In the genomic region with DNA sequence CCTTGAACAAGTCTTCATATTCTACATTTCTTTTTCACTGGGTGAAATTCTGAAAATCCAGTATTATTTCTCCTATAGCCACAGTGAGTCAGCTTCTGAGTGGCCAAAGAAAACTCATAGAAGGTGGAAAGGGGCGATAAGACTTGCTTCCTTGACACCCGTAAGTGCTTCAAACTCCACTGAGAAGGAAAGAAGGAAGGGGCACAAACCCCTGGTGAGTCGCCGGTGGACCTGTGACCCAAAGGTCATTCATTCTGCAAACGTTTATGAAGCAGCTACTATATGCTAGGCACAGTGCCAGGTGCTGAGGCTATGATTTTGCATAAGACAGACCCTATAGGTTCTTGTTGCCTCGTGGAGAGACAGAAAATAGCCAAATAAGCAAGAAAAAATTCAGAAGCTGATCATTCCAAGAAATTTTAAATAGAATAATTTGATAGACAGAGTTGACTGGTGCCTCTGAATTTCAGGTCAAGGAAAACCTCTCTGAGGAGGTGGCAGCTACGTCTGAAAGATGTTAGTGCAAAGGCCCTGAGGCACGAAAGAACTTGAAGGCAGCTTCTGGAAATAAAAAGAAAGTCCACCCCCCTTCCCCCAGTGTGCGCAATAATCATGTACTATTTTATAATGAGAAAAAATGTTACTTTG, we compare ENCODE assay signal across 1 cellular context.
TF ChIP-seq lines count a peak whose summit lies in the region.

No MANE protein-coding gene starts in this region.

TF ChIP-seq in K562, 482 proteins besides CTCF, POLR2A, EP300 and RAD21 (continued from another document and continues in another):
- TF ChIP-seq, protein P1, sequence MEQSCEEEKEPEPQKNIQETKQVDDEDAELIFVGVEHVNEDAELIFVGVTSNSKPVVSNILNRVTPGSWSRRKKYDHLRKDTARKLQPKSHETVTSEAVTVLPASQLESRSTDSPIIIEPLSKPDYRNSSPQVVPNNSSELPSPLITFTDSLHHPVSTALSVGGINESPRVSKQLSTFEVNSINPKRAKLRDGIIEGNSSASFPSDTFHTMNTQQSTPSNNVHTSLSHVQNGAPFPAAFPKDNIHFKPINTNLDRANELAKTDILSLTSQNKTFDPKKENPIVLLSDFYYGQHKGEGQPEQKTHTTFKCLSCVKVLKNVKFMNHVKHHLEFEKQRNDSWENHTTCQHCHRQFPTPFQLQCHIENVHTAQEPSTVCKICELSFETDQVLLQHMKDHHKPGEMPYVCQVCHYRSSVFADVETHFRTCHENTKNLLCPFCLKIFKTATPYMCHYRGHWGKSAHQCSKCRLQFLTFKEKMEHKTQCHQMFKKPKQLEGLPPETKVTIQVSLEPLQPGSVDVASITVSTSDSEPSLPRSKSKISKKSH (CRISPR knock-in tag; IDR thresholded peaks at IDR 0.05) = no peak
- TF ChIP-seq ZNF3 (CRISPR knock-in tag; IDR thresholded peaks at IDR 0.05) = no peak
- no peak for TF ChIP-seq MEF2A (IDR thresholded peaks at IDR 0.05; ENCODE audit: control insufficient read depth, low read depth, low read length)
- TF ChIP-seq, protein P2, sequence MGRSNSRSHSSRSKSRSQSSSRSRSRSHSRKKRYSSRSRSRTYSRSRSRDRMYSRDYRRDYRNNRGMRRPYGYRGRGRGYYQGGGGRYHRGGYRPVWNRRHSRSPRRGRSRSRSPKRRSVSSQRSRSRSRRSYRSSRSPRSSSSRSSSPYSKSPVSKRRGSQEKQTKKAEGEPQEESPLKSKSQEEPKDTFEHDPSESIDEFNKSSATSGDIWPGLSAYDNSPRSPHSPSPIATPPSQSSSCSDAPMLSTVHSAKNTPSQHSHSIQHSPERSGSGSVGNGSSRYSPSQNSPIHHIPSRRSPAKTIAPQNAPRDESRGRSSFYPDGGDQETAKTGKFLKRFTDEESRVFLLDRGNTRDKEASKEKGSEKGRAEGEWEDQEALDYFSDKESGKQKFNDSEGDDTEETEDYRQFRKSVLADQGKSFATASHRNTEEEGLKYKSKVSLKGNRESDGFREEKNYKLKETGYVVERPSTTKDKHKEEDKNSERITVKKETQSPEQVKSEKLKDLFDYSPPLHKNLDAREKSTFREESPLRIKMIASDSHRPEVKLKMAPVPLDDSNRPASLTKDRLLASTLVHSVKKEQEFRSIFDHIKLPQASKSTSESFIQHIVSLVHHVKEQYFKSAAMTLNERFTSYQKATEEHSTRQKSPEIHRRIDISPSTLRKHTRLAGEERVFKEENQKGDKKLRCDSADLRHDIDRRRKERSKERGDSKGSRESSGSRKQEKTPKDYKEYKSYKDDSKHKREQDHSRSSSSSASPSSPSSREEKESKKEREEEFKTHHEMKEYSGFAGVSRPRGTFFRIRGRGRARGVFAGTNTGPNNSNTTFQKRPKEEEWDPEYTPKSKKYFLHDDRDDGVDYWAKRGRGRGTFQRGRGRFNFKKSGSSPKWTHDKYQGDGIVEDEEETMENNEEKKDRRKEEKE (IDR thresholded peaks at IDR 0.05; ENCODE audit: borderline replicate concordance in 1 of 2, control insufficient read depth in 1 of 2, low read depth in 2 of 2, low read length in 1 of 2) = peak in 1 of 2 experiments; percentile 67; a peak in 1 of 4 replicates
- no peak for TF ChIP-seq ZBED1 (IDR thresholded peaks at IDR 0.05)
- TF ChIP-seq, protein P3, sequence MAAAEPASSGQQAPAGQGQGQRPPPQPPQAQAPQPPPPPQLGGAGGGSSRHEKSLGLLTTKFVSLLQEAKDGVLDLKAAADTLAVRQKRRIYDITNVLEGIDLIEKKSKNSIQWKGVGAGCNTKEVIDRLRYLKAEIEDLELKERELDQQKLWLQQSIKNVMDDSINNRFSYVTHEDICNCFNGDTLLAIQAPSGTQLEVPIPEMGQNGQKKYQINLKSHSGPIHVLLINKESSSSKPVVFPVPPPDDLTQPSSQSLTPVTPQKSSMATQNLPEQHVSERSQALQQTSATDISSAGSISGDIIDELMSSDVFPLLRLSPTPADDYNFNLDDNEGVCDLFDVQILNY (CRISPR knock-in tag; IDR thresholded peaks at IDR 0.05) = no peak
- TF ChIP-seq SMARCB1 (IDR thresholded peaks at IDR 0.05; ENCODE audit: insufficient read length, low read depth) = no peak
- peak; percentile 37 for TF ChIP-seq TBP (optimal IDR thresholded peaks at IDR 0.05; ENCODE audit: low read depth, low read length)
- no peak for TF ChIP-seq ZFX (CRISPR knock-in tag; IDR thresholded peaks at IDR 0.05)
- TF ChIP-seq, protein P4, sequence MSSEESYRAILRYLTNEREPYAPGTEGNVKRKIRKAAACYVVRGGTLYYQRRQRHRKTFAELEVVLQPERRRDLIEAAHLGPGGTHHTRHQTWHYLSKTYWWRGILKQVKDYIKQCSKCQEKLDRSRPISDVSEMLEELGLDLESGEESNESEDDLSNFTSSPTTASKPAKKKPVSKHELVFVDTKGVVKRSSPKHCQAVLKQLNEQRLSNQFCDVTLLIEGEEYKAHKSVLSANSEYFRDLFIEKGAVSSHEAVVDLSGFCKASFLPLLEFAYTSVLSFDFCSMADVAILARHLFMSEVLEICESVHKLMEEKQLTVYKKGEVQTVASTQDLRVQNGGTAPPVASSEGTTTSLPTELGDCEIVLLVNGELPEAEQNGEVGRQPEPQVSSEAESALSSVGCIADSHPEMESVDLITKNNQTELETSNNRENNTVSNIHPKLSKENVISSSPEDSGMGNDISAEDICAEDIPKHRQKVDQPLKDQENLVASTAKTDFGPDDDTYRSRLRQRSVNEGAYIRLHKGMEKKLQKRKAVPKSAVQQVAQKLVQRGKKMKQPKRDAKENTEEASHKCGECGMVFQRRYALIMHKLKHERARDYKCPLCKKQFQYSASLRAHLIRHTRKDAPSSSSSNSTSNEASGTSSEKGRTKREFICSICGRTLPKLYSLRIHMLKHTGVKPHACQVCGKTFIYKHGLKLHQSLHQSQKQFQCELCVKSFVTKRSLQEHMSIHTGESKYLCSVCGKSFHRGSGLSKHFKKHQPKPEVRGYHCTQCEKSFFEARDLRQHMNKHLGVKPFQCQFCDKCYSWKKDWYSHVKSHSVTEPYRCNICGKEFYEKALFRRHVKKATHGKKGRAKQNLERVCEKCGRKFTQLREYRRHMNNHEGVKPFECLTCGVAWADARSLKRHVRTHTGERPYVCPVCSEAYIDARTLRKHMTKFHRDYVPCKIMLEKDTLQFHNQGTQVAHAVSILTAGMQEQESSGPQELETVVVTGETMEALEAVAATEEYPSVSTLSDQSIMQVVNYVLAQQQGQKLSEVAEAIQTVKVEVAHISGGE (CRISPR knock-in tag; IDR thresholded peaks at IDR 0.05) = 0 out of 6 replicates have a peak, but pooled peaks of 1 of the 3 experiments have one; percentile 14
- TF ChIP-seq, protein P5, sequence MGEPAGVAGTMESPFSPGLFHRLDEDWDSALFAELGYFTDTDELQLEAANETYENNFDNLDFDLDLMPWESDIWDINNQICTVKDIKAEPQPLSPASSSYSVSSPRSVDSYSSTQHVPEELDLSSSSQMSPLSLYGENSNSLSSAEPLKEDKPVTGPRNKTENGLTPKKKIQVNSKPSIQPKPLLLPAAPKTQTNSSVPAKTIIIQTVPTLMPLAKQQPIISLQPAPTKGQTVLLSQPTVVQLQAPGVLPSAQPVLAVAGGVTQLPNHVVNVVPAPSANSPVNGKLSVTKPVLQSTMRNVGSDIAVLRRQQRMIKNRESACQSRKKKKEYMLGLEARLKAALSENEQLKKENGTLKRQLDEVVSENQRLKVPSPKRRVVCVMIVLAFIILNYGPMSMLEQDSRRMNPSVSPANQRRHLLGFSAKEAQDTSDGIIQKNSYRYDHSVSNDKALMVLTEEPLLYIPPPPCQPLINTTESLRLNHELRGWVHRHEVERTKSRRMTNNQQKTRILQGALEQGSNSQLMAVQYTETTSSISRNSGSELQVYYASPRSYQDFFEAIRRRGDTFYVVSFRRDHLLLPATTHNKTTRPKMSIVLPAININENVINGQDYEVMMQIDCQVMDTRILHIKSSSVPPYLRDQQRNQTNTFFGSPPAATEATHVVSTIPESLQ (CRISPR knock-in tag; IDR thresholded peaks at IDR 0.05) = no peak
- TF ChIP-seq GATA2 (CRISPR knock-in tag; IDR thresholded peaks at IDR 0.05) = peak; percentile 41; the same call in 1 of the 2 replicates
- no peak for TF ChIP-seq FIP1L1 (IDR thresholded peaks at IDR 0.05; ENCODE audit: low read depth, low read length, poor library complexity, severe bottlenecking)
- TF ChIP-seq U2AF1 (optimal IDR thresholded peaks at IDR 0.05; ENCODE audit: low read depth, low read length) = no peak
- no peak for TF ChIP-seq RBBP5 (IDR thresholded peaks at IDR 0.05; ENCODE audit: borderline replicate concordance, insufficient read depth, low read length, poor library complexity, severe bottlenecking)
- TF ChIP-seq SLC30A9 (CRISPR knock-in tag; IDR thresholded peaks at IDR 0.05) = no peak
- TF ChIP-seq SRSF9 (IDR thresholded peaks at IDR 0.05; ENCODE audit: borderline replicate concordance, low read depth, low read length) = no peak
- no peak for TF ChIP-seq ZNF644 (tag; IDR thresholded peaks at IDR 0.05; ENCODE audit: low read depth)
- peak; percentile 92 for TF ChIP-seq ARID1B (IDR thresholded peaks at IDR 0.05)
- no peak for TF ChIP-seq NR4A1 (CRISPR knock-in tag; IDR thresholded peaks at IDR 0.05)
- no peak for TF ChIP-seq NR4A1 (tag; IDR thresholded peaks at IDR 0.05)
- TF ChIP-seq, protein P6, sequence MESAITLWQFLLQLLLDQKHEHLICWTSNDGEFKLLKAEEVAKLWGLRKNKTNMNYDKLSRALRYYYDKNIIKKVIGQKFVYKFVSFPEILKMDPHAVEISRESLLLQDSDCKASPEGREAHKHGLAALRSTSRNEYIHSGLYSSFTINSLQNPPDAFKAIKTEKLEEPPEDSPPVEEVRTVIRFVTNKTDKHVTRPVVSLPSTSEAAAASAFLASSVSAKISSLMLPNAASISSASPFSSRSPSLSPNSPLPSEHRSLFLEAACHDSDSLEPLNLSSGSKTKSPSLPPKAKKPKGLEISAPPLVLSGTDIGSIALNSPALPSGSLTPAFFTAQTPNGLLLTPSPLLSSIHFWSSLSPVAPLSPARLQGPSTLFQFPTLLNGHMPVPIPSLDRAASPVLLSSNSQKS (CRISPR knock-in tag; IDR thresholded peaks at IDR 0.05) = no peak
- TF ChIP-seq ZC3H4 (CRISPR knock-in tag; IDR thresholded peaks at IDR 0.05; ENCODE audit: borderline replicate concordance) = no peak
- TF ChIP-seq HNRNPL (IDR thresholded peaks at IDR 0.05; ENCODE audit: low read depth, low read length) = no peak
- TF ChIP-seq, protein P7, sequence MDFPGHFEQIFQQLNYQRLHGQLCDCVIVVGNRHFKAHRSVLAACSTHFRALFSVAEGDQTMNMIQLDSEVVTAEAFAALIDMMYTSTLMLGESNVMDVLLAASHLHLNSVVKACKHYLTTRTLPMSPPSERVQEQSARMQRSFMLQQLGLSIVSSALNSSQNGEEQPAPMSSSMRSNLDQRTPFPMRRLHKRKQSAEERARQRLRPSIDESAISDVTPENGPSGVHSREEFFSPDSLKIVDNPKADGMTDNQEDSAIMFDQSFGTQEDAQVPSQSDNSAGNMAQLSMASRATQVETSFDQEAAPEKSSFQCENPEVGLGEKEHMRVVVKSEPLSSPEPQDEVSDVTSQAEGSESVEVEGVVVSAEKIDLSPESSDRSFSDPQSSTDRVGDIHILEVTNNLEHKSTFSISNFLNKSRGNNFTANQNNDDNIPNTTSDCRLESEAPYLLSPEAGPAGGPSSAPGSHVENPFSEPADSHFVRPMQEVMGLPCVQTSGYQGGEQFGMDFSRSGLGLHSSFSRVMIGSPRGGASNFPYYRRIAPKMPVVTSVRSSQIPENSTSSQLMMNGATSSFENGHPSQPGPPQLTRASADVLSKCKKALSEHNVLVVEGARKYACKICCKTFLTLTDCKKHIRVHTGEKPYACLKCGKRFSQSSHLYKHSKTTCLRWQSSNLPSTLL (IDR thresholded peaks at IDR 0.05) = no peak
- TF ChIP-seq FOXK2 (conservative IDR thresholded peaks at IDR 0.05 in 1 of 2, IDR thresholded peaks at IDR 0.05 in 1 of 2; ENCODE audit: low read depth in 2 of 2) = 0 out of 4 replicates have a peak, but pooled peaks of 1 of the 2 experiments have one; percentile 18
- TF ChIP-seq ZNF174 (CRISPR knock-in tag; IDR thresholded peaks at IDR 0.05) = no peak
- no peak for TF ChIP-seq ZNF696 (CRISPR knock-in tag; conservative IDR thresholded peaks at IDR 0.05)
- TF ChIP-seq FOSL1 (tag; conservative IDR thresholded peaks at IDR 0.05) = peak; percentile 86
- TF ChIP-seq, protein P8, sequence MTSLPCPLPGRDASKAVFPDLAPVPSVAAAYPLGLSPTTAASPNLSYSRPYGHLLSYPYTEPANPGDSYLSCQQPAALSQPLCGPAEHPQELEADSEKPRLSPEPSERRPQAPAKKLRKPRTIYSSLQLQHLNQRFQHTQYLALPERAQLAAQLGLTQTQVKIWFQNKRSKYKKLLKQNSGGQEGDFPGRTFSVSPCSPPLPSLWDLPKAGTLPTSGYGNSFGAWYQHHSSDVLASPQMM (CRISPR knock-in tag; IDR thresholded peaks at IDR 0.05) = no peak
- TF ChIP-seq HDAC3 (IDR thresholded peaks at IDR 0.05; ENCODE audit: borderline replicate concordance, partially characterized antibody) = no peak
- peak; percentile 41; the same call in 1 of the 2 replicates for TF ChIP-seq ETV5 (CRISPR knock-in tag; IDR thresholded peaks at IDR 0.05; ENCODE audit: low read depth)
- TF ChIP-seq, protein P9, sequence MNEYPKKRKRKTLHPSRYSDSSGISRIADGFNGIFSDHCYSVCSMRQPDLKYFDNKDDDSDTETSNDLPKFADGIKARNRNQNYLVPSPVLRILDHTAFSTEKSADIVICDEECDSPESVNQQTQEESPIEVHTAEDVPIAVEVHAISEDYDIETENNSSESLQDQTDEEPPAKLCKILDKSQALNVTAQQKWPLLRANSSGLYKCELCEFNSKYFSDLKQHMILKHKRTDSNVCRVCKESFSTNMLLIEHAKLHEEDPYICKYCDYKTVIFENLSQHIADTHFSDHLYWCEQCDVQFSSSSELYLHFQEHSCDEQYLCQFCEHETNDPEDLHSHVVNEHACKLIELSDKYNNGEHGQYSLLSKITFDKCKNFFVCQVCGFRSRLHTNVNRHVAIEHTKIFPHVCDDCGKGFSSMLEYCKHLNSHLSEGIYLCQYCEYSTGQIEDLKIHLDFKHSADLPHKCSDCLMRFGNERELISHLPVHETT (CRISPR knock-in tag; conservative IDR thresholded peaks at IDR 0.05 in 1 of 2, IDR thresholded peaks at IDR 0.05 in 1 of 2) = peak in 1 of 2 experiments; percentile 62; a peak in 1 of 4 replicates
- TF ChIP-seq ZBTB1 (CRISPR knock-in tag; IDR thresholded peaks at IDR 0.05; ENCODE audit: borderline replicate concordance, low read depth) = no peak
- TF ChIP-seq RHOXF2B (CRISPR knock-in tag; conservative IDR thresholded peaks at IDR 0.05) = no peak
- no peak for TF ChIP-seq BACH1 (tag; IDR thresholded peaks at IDR 0.05)
- TF ChIP-seq JUND (IDR thresholded peaks at IDR 0.05; ENCODE audit: borderline replicate concordance, low read depth, low read length) = peak; percentile 85
- peak; percentile 72; the same call in 2 of the 3 replicates for TF ChIP-seq JUND (tag; IDR thresholded peaks at IDR 0.05; ENCODE audit: borderline replicate concordance, low read depth, low read length)
- TF ChIP-seq, protein P10, sequence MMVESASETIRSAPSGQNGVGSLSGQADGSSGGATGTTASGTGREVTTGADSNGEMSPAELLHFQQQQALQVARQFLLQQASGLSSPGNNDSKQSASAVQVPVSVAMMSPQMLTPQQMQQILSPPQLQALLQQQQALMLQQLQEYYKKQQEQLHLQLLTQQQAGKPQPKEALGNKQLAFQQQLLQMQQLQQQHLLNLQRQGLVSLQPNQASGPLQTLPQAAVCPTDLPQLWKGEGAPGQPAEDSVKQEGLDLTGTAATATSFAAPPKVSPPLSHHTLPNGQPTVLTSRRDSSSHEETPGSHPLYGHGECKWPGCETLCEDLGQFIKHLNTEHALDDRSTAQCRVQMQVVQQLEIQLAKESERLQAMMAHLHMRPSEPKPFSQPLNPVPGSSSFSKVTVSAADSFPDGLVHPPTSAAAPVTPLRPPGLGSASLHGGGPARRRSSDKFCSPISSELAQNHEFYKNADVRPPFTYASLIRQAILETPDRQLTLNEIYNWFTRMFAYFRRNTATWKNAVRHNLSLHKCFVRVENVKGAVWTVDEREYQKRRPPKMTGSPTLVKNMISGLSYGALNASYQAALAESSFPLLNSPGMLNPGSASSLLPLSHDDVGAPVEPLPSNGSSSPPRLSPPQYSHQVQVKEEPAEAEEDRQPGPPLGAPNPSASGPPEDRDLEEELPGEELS (CRISPR knock-in tag; IDR thresholded peaks at IDR 0.05; ENCODE audit: borderline replicate concordance) = no peak
